Comparison of ENCODE assay signal across 15 cellular contexts in genomic region chr20:10524643-10525042, GRCh38.
DNase-seq lines count a peak whose midpoint lies in the region; ATAC-seq, FAIRE-seq and TF ChIP-seq lines count a peak whose summit lies in the region.
"Had no signal": no experiment of that assay in that cellular context is flagged by ENCODE, and none has a peak within 500 bp of the region (broad histone marks: within the 10 kb centered on the region; RNA-seq: fewer than 3 reads in every experiment).

No MANE protein-coding gene starts in this region.

- no peak for TF ChIP-seq POLR2A in uterus (IDR thresholded peaks at IDR 0.05)

- FAIRE-seq in astrocyte (lab: Jason Lieb, UNC) (no peak), islet of Langerhans (lab: Jason Lieb, UNC) (peak; percentile 33)

- H3K27me3 ChIP-seq in right atrium auricular region, result no peaks in the 10 kb centered on the region
- no peaks in the 10 kb centered on the region for H3K27me3 ChIP-seq in astrocyte (ENCODE audit: insufficient read depth, low read length)
- no peaks in the 10 kb centered on the region for H3K27me3 ChIP-seq in uterus
- H3K27me3 ChIP-seq: BLaER1 treated with 17β-estradiol and CSF1 and Interleukin-3, amounts not matched to agents 10 nM and 100 nM had no signal

- H3K9ac ChIP-seq in astrocyte (ENCODE audit: low read length), result no peak overlapping the region
- H3K9ac ChIP-seq: BLaER1 treated with 17β-estradiol and CSF1 and Interleukin-3, amounts not matched to agents 10 nM and 100 nM had no signal

- peak overlapping the region; percentile 56 for H3K4me2 ChIP-seq in astrocyte (ENCODE audit: low read length)
- H3K4me2 ChIP-seq: BLaER1 treated with 17β-estradiol and CSF1 and Interleukin-3, amounts not matched to agents 10 nM and 100 nM; GM23338 had no signal

- H3K4me1 ChIP-seq in right atrium auricular region (peaks cover 0 to 17% of the 10 kb centered on the region in 2 donors), astrocyte (ENCODE audit: insufficient read depth, low read length) (peaks cover 41% of the 10 kb centered on the region), uterus (no peaks in the 10 kb centered on the region)
- H3K4me1 ChIP-seq: lower lobe of right lung had no signal

- peak overlapping the region; percentile 41 to 55 for H3K27ac ChIP-seq in right atrium auricular region
- H3K27ac ChIP-seq in astrocyte (ENCODE audit: low read depth, low read length), result peak overlapping the region; percentile 46
- H3K27ac ChIP-seq in uterus, result peak overlapping the region; percentile 53 to 81
- H3K27ac ChIP-seq: BLaER1 treated with 17β-estradiol and CSF1 and Interleukin-3, amounts not matched to agents 10 nM and 100 nM; lower lobe of right lung had no signal

- DNase-seq in right atrium auricular region (ENCODE audit: low spot score) (no peak), cardiac septum (ENCODE audit: low spot score) (no peak), astrocyte (ENCODE audit: low read depth) (peak; percentile 65), uterus (no peak), LoVo (ENCODE audit: low spot score) (no peak), NCI-H1105 treated with DMSO at 0.1 percent for 48 hours (lab: John Stamatoyannopoulos, UW) (no peak)
- DNase-seq: activated effector memory CD4-positive, alpha-beta T cell treated with anti-CD3 and anti-CD28 coated beads, Interleukin-2, amount 50 U/mL, for 16 hours; erythroblast; lower lobe of right lung; NCI-H1694 treated with DMSO at 0.1 percent for 48 hours; T-helper 17 cell had no signal

- H3K4me3 ChIP-seq in right atrium auricular region, result no peak overlapping the region
- peak overlapping the region; percentile 20 for H3K4me3 ChIP-seq in astrocyte (ENCODE audit: insufficient read depth, low read depth, low read length)
- H3K4me3 ChIP-seq in uterus, result no peak overlapping the region
- H3K4me3 ChIP-seq: BLaER1 treated with 17β-estradiol and CSF1 and Interleukin-3, amounts not matched to agents 10 nM and 100 nM; GM23338; lower lobe of right lung had no signal

- H3K9me3 ChIP-seq in right atrium auricular region (no peaks in the 10 kb centered on the region), astrocyte (ENCODE audit: insufficient read depth, low read depth, low read length) (no peaks in the 10 kb centered on the region), uterus (no peaks in the 10 kb centered on the region)
- H3K9me3 ChIP-seq: BLaER1 treated with 17β-estradiol and CSF1 and Interleukin-3, amounts not matched to agents 10 nM and 100 nM; lower lobe of right lung had no signal

- H3K27ac Mint-ChIP-seq in astrocyte (ENCODE audit: unreplicated experiment), result no peak overlapping the region
- H3K27ac Mint-ChIP-seq: T-helper 17 cell had no signal

- no peak overlapping the region for H3K4me3 Mint-ChIP-seq in astrocyte (ENCODE audit: unreplicated experiment)
- H3K4me3 Mint-ChIP-seq: GM23338, T-helper 17 cell had no signal

- TF ChIP-seq CTCF in right atrium auricular region (IDR thresholded peaks at IDR 0.05) (no peak), astrocyte (IDR thresholded peaks at IDR 0.05; ENCODE audit: insufficient read depth, low read depth, low read length) (no peak), uterus (IDR thresholded peaks at IDR 0.05) (no peak)

- H4K20me1 ChIP-seq in astrocyte (ENCODE audit: insufficient read depth, low read length), result no peaks in the 10 kb centered on the region
- H4K20me1 ChIP-seq: BLaER1 treated with 17β-estradiol and CSF1 and Interleukin-3, amounts not matched to agents 10 nM and 100 nM had no signal

- intact Hi-C loops in cardiac septum (cut with DNase I) (no loop called here), uterus (cut with DNase I; ENCODE audit: low total_unique reads) (no loop called here)

- H3K36me3 ChIP-seq in right atrium auricular region (no peaks in the 10 kb centered on the region), astrocyte (ENCODE audit: insufficient read depth, low read length) (no peaks in the 10 kb centered on the region), uterus (no peaks in the 10 kb centered on the region)
- H3K36me3 ChIP-seq: lower lobe of right lung had no signal

- no peaks in the 10 kb centered on the region for H3K27me3 Mint-ChIP-seq in astrocyte (ENCODE audit: low read depth, unreplicated experiment)
- H3K27me3 Mint-ChIP-seq: T-helper 17 cell had no signal

- H3K79me2 ChIP-seq in astrocyte (ENCODE audit: insufficient read depth, low read length), result no peaks in the 10 kb centered on the region

- peaks cover 23% of the 10 kb centered on the region for H3K4me1 Mint-ChIP-seq in astrocyte (ENCODE audit: low read depth, unreplicated experiment)

- no peak overlapping the region for H2AFZ ChIP-seq in astrocyte (ENCODE audit: low read depth, low read length)
- H2AFZ ChIP-seq: GM23338 had no signal

- ATAC-seq in GM19455 (IDR thresholded peaks at IDR 0.05; ENCODE audit: unreplicated experiment), result no peak
- ATAC-seq: T-helper 17 cell had no signal

- no peaks in the 10 kb centered on the region for H3K36me3 Mint-ChIP-seq in astrocyte (ENCODE audit: low read depth, unreplicated experiment)

- no peaks in the 10 kb centered on the region for H3K9me3 Mint-ChIP-seq in astrocyte (ENCODE audit: unreplicated experiment)
- H3K9me3 Mint-ChIP-seq: GM23338 had no signal
